In the genomic region with DNA sequence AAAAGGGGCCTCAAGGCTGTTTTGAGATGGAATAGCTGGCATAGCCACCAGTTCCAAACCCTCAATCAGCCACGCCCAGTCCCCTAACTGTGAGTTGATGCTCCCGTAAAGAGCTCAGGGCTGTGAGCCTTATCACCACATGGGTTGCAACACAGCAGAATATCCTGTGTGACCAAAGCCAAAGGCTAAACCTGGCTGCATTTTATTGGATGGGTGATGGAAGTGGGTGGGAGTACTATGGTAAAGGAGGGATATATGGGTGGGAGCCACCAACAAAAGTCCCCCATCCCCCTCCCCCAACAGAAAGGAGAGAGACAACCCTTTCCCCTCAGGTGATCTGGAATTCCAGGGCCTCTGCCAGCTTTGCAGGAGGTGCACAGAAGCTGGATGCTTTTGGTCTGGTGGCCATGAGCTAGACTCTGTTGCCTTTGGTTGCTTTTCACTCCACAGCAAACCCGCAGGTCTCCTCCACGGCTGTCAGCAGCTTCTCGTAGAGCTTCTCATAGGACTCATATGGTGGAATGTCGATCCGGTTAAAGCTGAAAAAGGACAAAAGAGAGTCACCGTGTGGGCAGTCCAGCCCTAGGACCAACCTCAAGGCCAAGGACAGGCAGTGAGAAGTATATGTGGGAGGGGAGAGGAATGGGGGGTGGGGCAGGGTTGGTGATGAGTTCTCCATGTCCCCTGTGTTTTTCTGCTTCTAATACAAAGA, we compare ENCODE assay signal across 1 cellular context.
TF ChIP-seq lines count a peak whose summit lies in the region.

No MANE protein-coding gene starts in this region.

TF ChIP-seq in SK-N-SH, 30 proteins besides CTCF, POLR2A, EP300 and RAD21 (continued from another document):
- TF ChIP-seq TEAD4 (IDR thresholded peaks at IDR 0.05; ENCODE audit: borderline replicate concordance, insufficient read depth) (no peak), SIN3A (IDR thresholded peaks at IDR 0.05; ENCODE audit: borderline replicate concordance, low read depth, low read length) (no peak), SMC3 (IDR thresholded peaks at IDR 0.05; ENCODE audit: low read depth, low read length) (no peak)
- TF ChIP-seq, protein P1, sequence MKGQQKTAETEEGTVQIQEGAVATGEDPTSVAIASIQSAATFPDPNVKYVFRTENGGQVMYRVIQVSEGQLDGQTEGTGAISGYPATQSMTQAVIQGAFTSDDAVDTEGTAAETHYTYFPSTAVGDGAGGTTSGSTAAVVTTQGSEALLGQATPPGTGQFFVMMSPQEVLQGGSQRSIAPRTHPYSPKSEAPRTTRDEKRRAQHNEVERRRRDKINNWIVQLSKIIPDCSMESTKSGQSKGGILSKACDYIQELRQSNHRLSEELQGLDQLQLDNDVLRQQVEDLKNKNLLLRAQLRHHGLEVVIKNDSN (IDR thresholded peaks at IDR 0.05; ENCODE audit: borderline replicate concordance, low read depth) = no peak
